ENCODE assay signal across 1 cellular context in genomic region chrX:104168127-104168526, GRCh38.
TF ChIP-seq lines count a peak whose summit lies in the region.

No MANE protein-coding gene starts in this region.

TF ChIP-seq in HepG2, 621 proteins besides CTCF, POLR2A, EP300 and RAD21:
- no peak for TF ChIP-seq HOXA7 (CRISPR knock-in tag; IDR thresholded peaks at IDR 0.05)
- TF ChIP-seq FOSL1 (CRISPR knock-in tag; IDR thresholded peaks at IDR 0.05; ENCODE audit: borderline replicate concordance), result no peak
- TF ChIP-seq MAZ (IDR thresholded peaks at IDR 0.05; ENCODE audit: borderline replicate concordance, low read depth, low read length), result no peak
- TF ChIP-seq MAZ (CRISPR knock-in tag; IDR thresholded peaks at IDR 0.05; ENCODE audit: low read depth), result no peak
- TF ChIP-seq TEAD3 (CRISPR knock-in tag; optimal IDR thresholded peaks at IDR 0.05; ENCODE audit: borderline replicate concordance), result no peak
- TF ChIP-seq HES4 (CRISPR knock-in tag; IDR thresholded peaks at IDR 0.05; ENCODE audit: borderline replicate concordance), result no peak
- TF ChIP-seq CEBPG (CRISPR knock-in tag; IDR thresholded peaks at IDR 0.05), result no peak
- no peak for TF ChIP-seq ZNF12 (CRISPR knock-in tag; IDR thresholded peaks at IDR 0.05)
- TF ChIP-seq CSRNP2 (CRISPR knock-in tag; conservative IDR thresholded peaks at IDR 0.05; ENCODE audit: low read depth), result no peak
- no peak for TF ChIP-seq ZNF646 (CRISPR knock-in tag; IDR thresholded peaks at IDR 0.05)
- TF ChIP-seq NR2F2 (IDR thresholded peaks at IDR 0.05; ENCODE audit: borderline replicate concordance, low read depth), result no peak
- TF ChIP-seq, protein P1, sequence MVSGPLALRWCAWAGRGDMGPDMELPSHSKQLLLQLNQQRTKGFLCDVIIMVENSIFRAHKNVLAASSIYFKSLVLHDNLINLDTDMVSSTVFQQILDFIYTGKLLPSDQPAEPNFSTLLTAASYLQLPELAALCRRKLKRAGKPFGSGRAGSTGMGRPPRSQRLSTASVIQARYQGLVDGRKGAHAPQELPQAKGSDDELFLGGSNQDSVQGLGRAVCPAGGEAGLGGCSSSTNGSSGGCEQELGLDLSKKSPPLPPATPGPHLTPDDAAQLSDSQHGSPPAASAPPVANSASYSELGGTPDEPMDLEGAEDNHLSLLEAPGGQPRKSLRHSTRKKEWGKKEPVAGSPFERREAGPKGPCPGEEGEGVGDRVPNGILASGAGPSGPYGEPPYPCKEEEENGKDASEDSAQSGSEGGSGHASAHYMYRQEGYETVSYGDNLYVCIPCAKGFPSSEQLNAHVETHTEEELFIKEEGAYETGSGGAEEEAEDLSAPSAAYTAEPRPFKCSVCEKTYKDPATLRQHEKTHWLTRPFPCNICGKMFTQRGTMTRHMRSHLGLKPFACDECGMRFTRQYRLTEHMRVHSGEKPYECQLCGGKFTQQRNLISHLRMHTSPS (CRISPR knock-in tag; IDR thresholded peaks at IDR 0.05; ENCODE audit: low read depth), result no peak
- no peak for TF ChIP-seq RORA (CRISPR knock-in tag; IDR thresholded peaks at IDR 0.05)
